In genomic region chr1:169521226-169521625, GRCh38 we compare ENCODE assay signal across 1 cellular context.
TF ChIP-seq lines count a peak whose summit lies in the region.

No MANE protein-coding gene starts in this region.

TF ChIP-seq in H1, 55 proteins besides CTCF, POLR2A, EP300 and RAD21 (continued from another document):
- TF ChIP-seq TEAD4 (IDR thresholded peaks at IDR 0.05; ENCODE audit: low read depth, low read length) (no peak), YY1 (IDR thresholded peaks at IDR 0.05; ENCODE audit: low read depth, low read length) (no peak), GABPA (IDR thresholded peaks at IDR 0.05; ENCODE audit: borderline replicate concordance, insufficient read depth, low read length) (no peak), SUZ12 (IDR thresholded peaks at IDR 0.05; ENCODE audit: low read length) (no peak), BRCA1 (IDR thresholded peaks at IDR 0.05; ENCODE audit: low read depth, low read length) (no peak), USF2 (IDR thresholded peaks at IDR 0.05; ENCODE audit: low read length) (no peak), KDM5A (IDR thresholded peaks at IDR 0.05; ENCODE audit: low read length) (no peak), SIRT6 (IDR thresholded peaks at IDR 0.05; ENCODE audit: low read length) (no peak), GTF2F1 (IDR thresholded peaks at IDR 0.05; ENCODE audit: borderline replicate concordance, low read depth, low read length) (no peak), RXRA (IDR thresholded peaks at IDR 0.05; ENCODE audit: insufficient read depth, low read depth, low read length) (no peak), ASH2L (IDR thresholded peaks at IDR 0.05; ENCODE audit: low read length) (no peak)
- TF ChIP-seq, protein P1, sequence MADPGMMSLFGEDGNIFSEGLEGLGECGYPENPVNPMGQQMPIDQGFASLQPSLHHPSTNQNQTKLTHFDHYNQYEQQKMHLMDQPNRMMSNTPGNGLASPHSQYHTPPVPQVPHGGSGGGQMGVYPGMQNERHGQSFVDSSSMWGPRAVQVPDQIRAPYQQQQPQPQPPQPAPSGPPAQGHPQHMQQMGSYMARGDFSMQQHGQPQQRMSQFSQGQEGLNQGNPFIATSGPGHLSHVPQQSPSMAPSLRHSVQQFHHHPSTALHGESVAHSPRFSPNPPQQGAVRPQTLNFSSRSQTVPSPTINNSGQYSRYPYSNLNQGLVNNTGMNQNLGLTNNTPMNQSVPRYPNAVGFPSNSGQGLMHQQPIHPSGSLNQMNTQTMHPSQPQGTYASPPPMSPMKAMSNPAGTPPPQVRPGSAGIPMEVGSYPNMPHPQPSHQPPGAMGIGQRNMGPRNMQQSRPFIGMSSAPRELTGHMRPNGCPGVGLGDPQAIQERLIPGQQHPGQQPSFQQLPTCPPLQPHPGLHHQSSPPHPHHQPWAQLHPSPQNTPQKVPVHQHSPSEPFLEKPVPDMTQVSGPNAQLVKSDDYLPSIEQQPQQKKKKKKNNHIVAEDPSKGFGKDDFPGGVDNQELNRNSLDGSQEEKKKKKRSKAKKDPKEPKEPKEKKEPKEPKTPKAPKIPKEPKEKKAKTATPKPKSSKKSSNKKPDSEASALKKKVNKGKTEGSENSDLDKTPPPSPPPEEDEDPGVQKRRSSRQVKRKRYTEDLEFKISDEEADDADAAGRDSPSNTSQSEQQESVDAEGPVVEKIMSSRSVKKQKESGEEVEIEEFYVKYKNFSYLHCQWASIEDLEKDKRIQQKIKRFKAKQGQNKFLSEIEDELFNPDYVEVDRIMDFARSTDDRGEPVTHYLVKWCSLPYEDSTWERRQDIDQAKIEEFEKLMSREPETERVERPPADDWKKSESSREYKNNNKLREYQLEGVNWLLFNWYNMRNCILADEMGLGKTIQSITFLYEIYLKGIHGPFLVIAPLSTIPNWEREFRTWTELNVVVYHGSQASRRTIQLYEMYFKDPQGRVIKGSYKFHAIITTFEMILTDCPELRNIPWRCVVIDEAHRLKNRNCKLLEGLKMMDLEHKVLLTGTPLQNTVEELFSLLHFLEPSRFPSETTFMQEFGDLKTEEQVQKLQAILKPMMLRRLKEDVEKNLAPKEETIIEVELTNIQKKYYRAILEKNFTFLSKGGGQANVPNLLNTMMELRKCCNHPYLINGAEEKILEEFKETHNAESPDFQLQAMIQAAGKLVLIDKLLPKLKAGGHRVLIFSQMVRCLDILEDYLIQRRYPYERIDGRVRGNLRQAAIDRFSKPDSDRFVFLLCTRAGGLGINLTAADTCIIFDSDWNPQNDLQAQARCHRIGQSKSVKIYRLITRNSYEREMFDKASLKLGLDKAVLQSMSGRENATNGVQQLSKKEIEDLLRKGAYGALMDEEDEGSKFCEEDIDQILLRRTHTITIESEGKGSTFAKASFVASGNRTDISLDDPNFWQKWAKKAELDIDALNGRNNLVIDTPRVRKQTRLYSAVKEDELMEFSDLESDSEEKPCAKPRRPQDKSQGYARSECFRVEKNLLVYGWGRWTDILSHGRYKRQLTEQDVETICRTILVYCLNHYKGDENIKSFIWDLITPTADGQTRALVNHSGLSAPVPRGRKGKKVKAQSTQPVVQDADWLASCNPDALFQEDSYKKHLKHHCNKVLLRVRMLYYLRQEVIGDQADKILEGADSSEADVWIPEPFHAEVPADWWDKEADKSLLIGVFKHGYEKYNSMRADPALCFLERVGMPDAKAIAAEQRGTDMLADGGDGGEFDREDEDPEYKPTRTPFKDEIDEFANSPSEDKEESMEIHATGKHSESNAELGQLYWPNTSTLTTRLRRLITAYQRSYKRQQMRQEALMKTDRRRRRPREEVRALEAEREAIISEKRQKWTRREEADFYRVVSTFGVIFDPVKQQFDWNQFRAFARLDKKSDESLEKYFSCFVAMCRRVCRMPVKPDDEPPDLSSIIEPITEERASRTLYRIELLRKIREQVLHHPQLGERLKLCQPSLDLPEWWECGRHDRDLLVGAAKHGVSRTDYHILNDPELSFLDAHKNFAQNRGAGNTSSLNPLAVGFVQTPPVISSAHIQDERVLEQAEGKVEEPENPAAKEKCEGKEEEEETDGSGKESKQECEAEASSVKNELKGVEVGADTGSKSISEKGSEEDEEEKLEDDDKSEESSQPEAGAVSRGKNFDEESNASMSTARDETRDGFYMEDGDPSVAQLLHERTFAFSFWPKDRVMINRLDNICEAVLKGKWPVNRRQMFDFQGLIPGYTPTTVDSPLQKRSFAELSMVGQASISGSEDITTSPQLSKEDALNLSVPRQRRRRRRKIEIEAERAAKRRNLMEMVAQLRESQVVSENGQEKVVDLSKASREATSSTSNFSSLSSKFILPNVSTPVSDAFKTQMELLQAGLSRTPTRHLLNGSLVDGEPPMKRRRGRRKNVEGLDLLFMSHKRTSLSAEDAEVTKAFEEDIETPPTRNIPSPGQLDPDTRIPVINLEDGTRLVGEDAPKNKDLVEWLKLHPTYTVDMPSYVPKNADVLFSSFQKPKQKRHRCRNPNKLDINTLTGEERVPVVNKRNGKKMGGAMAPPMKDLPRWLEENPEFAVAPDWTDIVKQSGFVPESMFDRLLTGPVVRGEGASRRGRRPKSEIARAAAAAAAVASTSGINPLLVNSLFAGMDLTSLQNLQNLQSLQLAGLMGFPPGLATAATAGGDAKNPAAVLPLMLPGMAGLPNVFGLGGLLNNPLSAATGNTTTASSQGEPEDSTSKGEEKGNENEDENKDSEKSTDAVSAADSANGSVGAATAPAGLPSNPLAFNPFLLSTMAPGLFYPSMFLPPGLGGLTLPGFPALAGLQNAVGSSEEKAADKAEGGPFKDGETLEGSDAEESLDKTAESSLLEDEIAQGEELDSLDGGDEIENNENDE (IDR thresholded peaks at IDR 0.05; ENCODE audit: insufficient replicate concordance, low read length) = no peak
